ENCODE assay signal across 11 cellular contexts in the genomic region with DNA sequence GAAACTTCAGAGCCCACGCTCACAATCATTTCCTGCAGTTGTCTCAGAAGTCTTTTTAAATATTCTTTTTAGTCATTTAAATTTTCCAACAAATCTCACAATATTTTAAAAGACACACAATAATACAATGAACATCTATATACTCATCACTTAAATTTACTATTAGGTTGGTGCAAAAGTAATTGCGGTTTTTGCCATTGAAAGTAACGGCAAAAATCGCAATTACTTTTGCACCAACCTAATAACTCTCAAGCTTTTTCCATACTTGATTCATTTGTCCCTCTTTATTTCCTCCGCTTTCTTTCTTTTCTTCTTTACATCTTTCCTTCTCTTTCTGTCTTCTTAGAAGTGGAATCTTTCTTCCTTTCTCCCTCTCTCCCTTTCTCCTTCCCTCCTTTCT. TPM values are rescaled to one million over a fixed set of nuclear protein-coding genes. Genes with fewer than 3 reads are reported as not detected.
"Had no signal": no experiment of that assay in that cellular context is flagged by ENCODE, and none has a peak within 500 bp of the region (broad histone marks: within the 10 kb centered on the region; RNA-seq: fewer than 3 reads in every experiment).

No MANE protein-coding gene starts in this region.

- H3K4me3 ChIP-seq: GM23248, HAP-1 had no signal

- H3K4me1 ChIP-seq: HAP-1 had no signal

- H3K9me3 ChIP-seq: HAP-1 had no signal

- ATAC-seq: HCT116 had no signal

- H3K27ac ChIP-seq: GM23248, HL-60, KMS-11 had no signal

- H3K36me3 ChIP-seq: HAP-1 had no signal

- H3K9ac ChIP-seq: GM23248, KMS-11 had no signal

- DNase-seq: GM23248, GOT3, H7, HFFc6, IMR-90, KBM-7 had no signal

- H3K4me2 ChIP-seq: KMS-11 had no signal

- H2AFZ ChIP-seq: GM23248 had no signal

RNA-seq across cellular contexts. Expression of a gene that starts 19.2 kb away (rescaled TPM):
- total RNA-seq: GM23248, HFFc6, HT1080, IMR-90 had no signal
- polyA plus RNA-seq: GM23248, IMR-90 had no signal
